In the genomic region with DNA sequence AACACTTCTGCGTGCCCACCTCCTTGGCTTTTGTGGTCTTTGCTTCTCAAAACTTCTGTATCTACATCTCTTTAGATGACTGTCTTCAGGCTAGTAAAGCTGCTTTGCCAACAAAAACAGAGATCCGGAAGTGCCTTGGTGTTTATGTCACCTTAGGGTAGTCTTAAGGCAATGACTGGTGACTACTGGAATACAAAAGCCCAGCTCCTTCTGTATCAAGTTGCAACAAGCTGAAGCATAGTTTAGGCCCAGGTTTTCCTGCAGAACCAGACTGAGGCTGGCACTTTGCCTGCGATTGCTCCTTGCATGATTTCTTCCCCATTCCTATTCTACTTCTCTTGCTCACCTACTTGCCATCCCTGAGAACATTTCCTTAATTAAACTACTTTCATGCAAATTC, we compare ENCODE assay signal across 24 cellular contexts.
DNase-seq lines count a peak whose midpoint lies in the region; ATAC-seq and TF ChIP-seq lines count a peak whose summit lies in the region.
"Had no signal": no experiment of that assay in that cellular context is flagged by ENCODE, and none has a peak within 500 bp of the region (broad histone marks: within the 10 kb centered on the region; RNA-seq: fewer than 3 reads in every experiment).

No MANE protein-coding gene starts in this region.

- H3K4me1 ChIP-seq in mammary epithelial cell (ENCODE audit: insufficient read depth, low read length): peaks cover 26% of the 10 kb centered on the region
- H3K4me1 ChIP-seq: A549, right atrium auricular region had no signal

- dilution Hi-C loops in mammary epithelial cell (cut with HindIII; ENCODE audit: low sequenced_read_pairs): no loop called here

- no peaks in the 10 kb centered on the region for H3K79me2 ChIP-seq in mammary epithelial cell (ENCODE audit: insufficient read depth, low read length)

- no TSS peak for BruUV-seq in mammary epithelial cell (replicated peaks; lab: Mats Ljungman, UMichigan)

- H2AFZ ChIP-seq in mammary epithelial cell (ENCODE audit: low read depth, low read length): no peak overlapping the region

- H3K4me3 ChIP-seq in mammary epithelial cell (replicated peaks in 1 of 3; ENCODE audit: insufficient read depth in 1 of 3, low read depth in 2 of 3, low read length in 3 of 3): no peak overlapping the region
- H3K4me3 ChIP-seq: A549, right atrium auricular region had no signal

- TF ChIP-seq CTCF in mammary epithelial cell (conservative IDR thresholded peaks at IDR 0.05 in 1 of 2, IDR thresholded peaks at IDR 0.05 in 1 of 2; ENCODE audit: extremely low read depth in 1 of 2, insufficient read depth in 1 of 2, low read depth in 1 of 2, low read length in 2 of 2): no peak

- ATAC-seq in GM21390 (IDR thresholded peaks at IDR 0.05; ENCODE audit: unreplicated experiment) (no peak), left cardiac atrium (no peak), GM21360 (IDR thresholded peaks at IDR 0.05; ENCODE audit: unreplicated experiment) (no peak)
- ATAC-seq: A549; activated T-cell treated with anti-CD3 and anti-CD28 coated beads, Interleukin-2, amount 50 U/mL, for 4 hours; HepG2; left lobe of liver; naive thymus-derived CD8-positive, alpha-beta T cell had no signal

- intact Hi-C loops in mammary epithelial cell (cut with micrococcal nuclease): loop anchor here (10.0 kb wide), 1 partner anchor 327 kb away; no protein-coding TSS in a partner anchor
- intact Hi-C loops in left cardiac atrium (cut with DNase I): no loop called here

- H3K9ac ChIP-seq in mammary epithelial cell (ENCODE audit: insufficient read depth, low read length): no peak overlapping the region

- peak; percentile 42 for DNase-seq in Caki2 (ENCODE audit: low read depth)
- DNase-seq in M059J (ENCODE audit: low read depth): peak; percentile 5
- DNase-seq in mammary epithelial cell: peak; percentile 87
- DNase-seq in iPS-NIHi7 (ENCODE audit: extremely low spot score): peak; percentile 19
- DNase-seq in left cardiac atrium: no peak
- DNase-seq in activated CD8-positive, alpha-beta memory T cell treated with anti-CD3 and anti-CD28 coated beads, Interleukin-2, amount 50 U/mL, for 48 hours: no peak
- DNase-seq: activated CD4-positive, alpha-beta T cell treated with anti-CD3 and anti-CD28 coated beads for 1 hour; activated CD8-positive, alpha-beta memory T cell treated with anti-CD3 and anti-CD28 coated beads for 24 hours; activated naive CD4-positive, alpha-beta T cell treated with anti-CD3 and anti-CD28 coated beads for 36 hours; activated T-cell treated with anti-CD3 and anti-CD28 coated beads, Interleukin-2, amount 50 U/mL, for 4 hours; cerebellar nuclear complex; DMS79 treated with DMSO at 0.1 percent for 48 hours; MM.1S; naive thymus-derived CD8-positive, alpha-beta T cell; NCI-H1436 treated with DMSO at 0.1 percent for 48 hours; NCI-H748 treated with DMSO at 0.1 percent for 48 hours; Right ventricle myocardium superior; SW 1271 had no signal

- CTCF ChIA-PET in mammary epithelial cell (lab: Charles Lee; ENCODE audit: low non-redundant PET): interaction anchor here (0.7 kb wide), 1 partner anchor 317 kb away, joined by 3 read pairs; no protein-coding TSS in a partner anchor

- no peaks in the 10 kb centered on the region for H3K27me3 ChIP-seq in mammary epithelial cell (ENCODE audit: insufficient read depth, low read length)
- H3K27me3 ChIP-seq: right atrium auricular region had no signal

- H3K9me3 ChIP-seq in mammary epithelial cell (replicated peaks; ENCODE audit: insufficient read depth, low read length): no peaks in the 10 kb centered on the region
- H3K9me3 ChIP-seq: A549, right atrium auricular region had no signal

- no peaks in the 10 kb centered on the region for H4K20me1 ChIP-seq in mammary epithelial cell (ENCODE audit: insufficient read depth, low read length)

- H3K36me3 ChIP-seq in mammary epithelial cell (ENCODE audit: insufficient read depth, low read length): no peaks in the 10 kb centered on the region
- H3K36me3 ChIP-seq: right atrium auricular region had no signal

- peak overlapping the region; percentile 22 for H3K4me2 ChIP-seq in mammary epithelial cell (ENCODE audit: insufficient read depth, low read depth, low read length)
- H3K4me2 ChIP-seq: A549 had no signal

- no peak overlapping the region for H3K27ac ChIP-seq in mammary epithelial cell (ENCODE audit: insufficient read depth, low read depth, low read length)
- H3K27ac ChIP-seq: A549, right atrium auricular region had no signal

- WGBS in mammary epithelial cell (ENCODE audit: low coverage, missing lambda C conversion rate): 0% methylated on average over 3 of the region's 3 CpGs

- in situ Hi-C loops in Caki2 (cut with HindIII; ENCODE audit: low pct_unique_long_range_greater_than_20kb, low sequenced_read_pairs) (no loop called here), mammary epithelial cell (cut with MboI; ENCODE audit: low sequenced_read_pairs in 2 of 2) (no loop called here)

Comparison
In these comparisons a context has a peak if more than half of its experiments do, and no peak if none do; other contexts are left out.
1. DNase-seq: peak in Caki2 (single experiment), M059J (single experiment), mammary epithelial cell (single experiment) and iPS-NIHi7 (single experiment); none in left cardiac atrium (single experiment) and activated CD8-positive, alpha-beta memory T cell treated with anti-CD3 and anti-CD28 coated beads, Interleukin-2, amount 50 U/mL, for 48 hours (single experiment).